In the genomic region with DNA sequence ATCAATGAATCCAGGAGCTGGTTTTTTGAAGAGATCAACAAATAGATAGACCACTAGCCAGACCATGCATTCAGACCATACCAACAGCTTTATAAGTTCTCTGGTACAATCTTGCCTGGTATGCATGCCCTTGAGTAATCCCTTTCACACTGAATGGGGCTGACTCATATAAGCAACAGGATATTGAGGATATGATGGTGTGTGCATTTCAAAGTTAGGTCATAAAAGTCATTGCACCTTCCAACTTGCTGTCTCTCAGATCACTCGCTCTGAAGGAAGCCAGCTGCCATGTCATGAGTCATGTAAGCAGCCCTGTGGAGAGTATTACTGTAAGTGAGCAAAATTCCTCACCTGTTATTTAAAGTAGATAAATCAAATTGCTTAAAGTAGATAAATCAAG, we compare ENCODE assay signal across 12 cellular contexts. TPM values are rescaled to one million over a fixed set of nuclear protein-coding genes. Genes with fewer than 3 reads are reported as not detected.
DNase-seq lines count a peak whose midpoint lies in the region; ATAC-seq and TF ChIP-seq lines count a peak whose summit lies in the region.
"Had no signal": no experiment of that assay in that cellular context is flagged by ENCODE, and none has a peak within 500 bp of the region (broad histone marks: within the 10 kb centered on the region; RNA-seq: fewer than 3 reads in every experiment).

No MANE protein-coding gene starts in this region.

- H3K27ac ChIP-seq in upper lobe of right lung (no peak overlapping the region), ascending aorta (no peak overlapping the region)
- H3K27ac ChIP-seq: coronary artery, VCaP had no signal

- intact Hi-C loops in upper lobe of right lung (cut with DNase I) (no loop called here), ascending aorta (cut with DNase I) (no loop called here)

- H3K27me3 ChIP-seq in upper lobe of right lung (no peaks in the 10 kb centered on the region), ascending aorta (no peaks in the 10 kb centered on the region)

- in situ Hi-C loops in ACHN (cut with HindIII; ENCODE audit: low pct_ligation_motif_present, low pct_unique_long_range_greater_than_20kb, low sequenced_read_pairs): no loop called here

- H3K4me3 ChIP-seq in GM12865 (ENCODE audit: low read depth, low read length): no peak overlapping the region
- no peak overlapping the region for H3K4me3 ChIP-seq in upper lobe of right lung
- H3K4me3 ChIP-seq in ascending aorta: no peak overlapping the region
- H3K4me3 ChIP-seq: coronary artery had no signal

- TF ChIP-seq CTCF in GM12865 (IDR thresholded peaks at IDR 0.05; ENCODE audit: insufficient read depth, low read depth, low read length, missing control alignments) (no peak), upper lobe of right lung (IDR thresholded peaks at IDR 0.05) (no peak), ascending aorta (IDR thresholded peaks at IDR 0.05) (no peak)

- no peaks in the 10 kb centered on the region for H3K36me3 ChIP-seq in upper lobe of right lung
- H3K36me3 ChIP-seq in ascending aorta: no peaks in the 10 kb centered on the region

- H3K9me3 ChIP-seq in upper lobe of right lung: peaks cover 12% of the 10 kb centered on the region
- H3K9me3 ChIP-seq in ascending aorta: peaks cover 0 to 9% of the 10 kb centered on the region in 2 donors

- peak; percentile 45 for DNase-seq in ACHN
- peak; percentile 46 for DNase-seq in GM12865 (ENCODE audit: low read depth)
- DNase-seq in glomerular visceral epithelial cell (ENCODE audit: extremely low spot score): peak; percentile 92
- no peak for DNase-seq in upper lobe of right lung
- no peak for DNase-seq in ascending aorta (ENCODE audit: low spot score in 2 of 2)
- DNase-seq in NCI-H187 (lab: John Stamatoyannopoulos, UW): no peak
- DNase-seq: NCI-H2171 had no signal

- no peaks in the 10 kb centered on the region for H3K4me1 ChIP-seq in upper lobe of right lung
- H3K4me1 ChIP-seq in ascending aorta: no peaks in the 10 kb centered on the region

- peak; percentile 32; the same call in 2 of the 3 replicates for ATAC-seq in SK-N-SH treated with all-trans-retinoic acid at 6 μM for 48 hours
- ATAC-seq in upper lobe of right lung: no peak
- ATAC-seq in HG02938 (IDR thresholded peaks at IDR 0.05; ENCODE audit: unreplicated experiment): no peak

TF ChIP-seq in SK-N-SH treated with all-trans-retinoic acid at 6 μM for 48 hours, 23 proteins besides CTCF, POLR2A, EP300 and RAD21:
- TF ChIP-seq ISL1 (CRISPR knock-in tag; IDR thresholded peaks at IDR 0.05) (peak; percentile 21; the same call in 1 of the 2 replicates), ZNF8 (CRISPR knock-in tag; IDR thresholded peaks at IDR 0.05) (no peak)

RNA-seq across cellular contexts. Expression of a gene that starts 45.0 kb away (rescaled TPM):
- total RNA-seq in upper lobe of right lung: not detected
- not detected for total RNA-seq in ascending aorta
- total RNA-seq: mesothelial cell of epicardium had no signal

Comparison
In these comparisons a context has a peak if more than half of its experiments do, and no peak if none do; other contexts are left out.
1. DNase-seq: peak in ACHN (single experiment), GM12865 (single experiment) and glomerular visceral epithelial cell (single experiment); none in upper lobe of right lung (single experiment), ascending aorta (0 of 2) and NCI-H187 (0 of 2).